15 cellular contexts compared by ENCODE assay signal in genomic region chr12:53101931-53102781, GRCh38. TPM values are rescaled to one million over a fixed set of nuclear protein-coding genes. Genes with fewer than 3 reads are reported as not detected.
A peak's percentile ranks its signal among the peaks of the same experiment; 100 is the strongest.
DNase-seq lines count a peak whose midpoint lies in the region; ATAC-seq and TF ChIP-seq lines count a peak whose summit lies in the region.
"Had no signal": no experiment of that assay in that cellular context is flagged by ENCODE, and none has a peak within 500 bp of the region (broad histone marks: within the 10 kb centered on the region; RNA-seq: fewer than 3 reads in every experiment).

No MANE protein-coding gene starts in this region.

- TF ChIP-seq CTCF in GM20000 (IDR thresholded peaks at IDR 0.05; ENCODE audit: extremely low read depth, missing control alignments) (no peak), ascending aorta (IDR thresholded peaks at IDR 0.05) (no peak), gastrocnemius medialis (IDR thresholded peaks at IDR 0.05 in 4 of 5, conservative IDR thresholded peaks at IDR 0.05 in 1 of 5) (no peak)

- H3K4me3 ChIP-seq in CD4-positive, alpha-beta memory T cell (ENCODE audit: low read length in 2 of 2), result no peak overlapping the region
- no peak overlapping the region for H3K4me3 ChIP-seq in ascending aorta
- no peak overlapping the region for H3K4me3 ChIP-seq in naive thymus-derived CD4-positive, alpha-beta T cell (ENCODE audit: low read length)
- no peak overlapping the region for H3K4me3 ChIP-seq in gastrocnemius medialis
- H3K4me3 ChIP-seq: thyroid gland had no signal

- no peaks in the 10 kb centered on the region for H3K9me3 ChIP-seq in CD4-positive, alpha-beta memory T cell (ENCODE audit: control insufficient read depth in 1 of 2, low read length in 2 of 2)
- H3K9me3 ChIP-seq in ascending aorta (no peaks in the 10 kb centered on the region), gastrocnemius medialis (no peaks in the 10 kb centered on the region)
- no peaks in the 10 kb centered on the region for H3K9me3 ChIP-seq in naive thymus-derived CD4-positive, alpha-beta T cell (ENCODE audit: control insufficient read depth in 2 of 3, low read length in 3 of 3)
- H3K9me3 ChIP-seq: thyroid gland had no signal

- CTCF ChIA-PET in CD4-positive, alpha-beta memory T cell (lab: Charles Lee; ENCODE audit: partially characterized antibody), result interaction anchor here (0.6 to 14.7 kb wide), 12 partner anchors 10 to 194 kb away, joined by 3 to 511 read pairs (median 3); partner anchors contain the start of gene SPRYD3
- CTCF ChIA-PET in naive thymus-derived CD4-positive, alpha-beta T cell (lab: Charles Lee), result interaction anchor here (0.6 to 4.6 kb wide), 11 partner anchors 8 to 95 kb away, joined by 3 to 42 read pairs (median 4); no protein-coding TSS in a partner anchor

- H3K4me3 Mint-ChIP-seq in CD4-positive, alpha-beta memory T cell, result peak overlapping the region in 3 of 8 donors; percentile 23 to 74 (median 46)
- H3K4me3 Mint-ChIP-seq in naive thymus-derived CD4-positive, alpha-beta T cell, result peak overlapping the region in 5 of 10 donors; percentile 63 to 77 (median 64)
- H3K4me3 Mint-ChIP-seq: T-helper 1 cell treated with Interleukin-12 subunit alpha and Interleukin-12 subunit beta and Interleukin-4 antibody, amounts not matched to agents 30 μg/mL and 1 μg/mL, for 36 hours had no signal

- POLR2A ChIA-PET in CD4-positive, alpha-beta memory T cell (lab: Charles Lee; ENCODE audit: partially characterized antibody), result interaction anchor here (1.1 to 3.1 kb wide), 9 partner anchors 10 to 99 kb away, joined by 3 to 40 read pairs (median 6); partner anchors contain the start of genes CSAD, SPRYD3 and ZNF740
- POLR2A ChIA-PET in naive thymus-derived CD4-positive, alpha-beta T cell (lab: Charles Lee), result interaction anchor here (0.7 to 3.7 kb wide), 6 partner anchors 17 to 96 kb away, joined by 3 to 25 read pairs (median 4); partner anchors contain the start of genes EIF4B and SPRYD3

- no peak for DNase-seq in CD4-positive, alpha-beta memory T cell
- DNase-seq in GM20000 (ENCODE audit: low spot score), result peak; percentile 20
- DNase-seq in ascending aorta (ENCODE audit: low spot score in 2 of 2), result no peak
- DNase-seq in naive thymus-derived CD4-positive, alpha-beta T cell, result no peak
- DNase-seq in NCI-H1417 treated with DMSO at 0.1 percent for 48 hours (lab: John Stamatoyannopoulos, UW), result no peak
- no peak for DNase-seq in gastrocnemius medialis
- DNase-seq: DMS79 treated with DMSO at 0.1 percent for 48 hours, mesendoderm, NCI-H187, thyroid gland had no signal

- TF ChIP-seq POLR2A in gastrocnemius medialis (IDR thresholded peaks at IDR 0.05), result no peak

- H3K27ac Mint-ChIP-seq in CD4-positive, alpha-beta memory T cell, result peak overlapping the region; percentile 41 to 95 (median 84)
- H3K27ac Mint-ChIP-seq in naive thymus-derived CD4-positive, alpha-beta T cell, result peak overlapping the region in 8 of 9 donors; percentile 11 to 90 (median 71)

- H3K9me3 Mint-ChIP-seq in CD4-positive, alpha-beta memory T cell, result no peaks in the 10 kb centered on the region
- H3K9me3 Mint-ChIP-seq in naive thymus-derived CD4-positive, alpha-beta T cell, result no peaks in the 10 kb centered on the region
- H3K9me3 Mint-ChIP-seq: T-helper 1 cell treated with Interleukin-12 subunit alpha and Interleukin-12 subunit beta and Interleukin-4 antibody, amounts not matched to agents 30 μg/mL and 1 μg/mL, for 36 hours had no signal

- no peak for ATAC-seq in naive thymus-derived CD4-positive, alpha-beta T cell
- no peak for ATAC-seq in HG03097 (IDR thresholded peaks at IDR 0.05; ENCODE audit: low FRiP score, unreplicated experiment)
- ATAC-seq in HG02852 (IDR thresholded peaks at IDR 0.05; ENCODE audit: unreplicated experiment), result no peak
- no peak for ATAC-seq in gastrocnemius medialis
- ATAC-seq: HCT116 had no signal

- peak overlapping the region; percentile 24 for H3K27ac ChIP-seq in CD4-positive, alpha-beta memory T cell (ENCODE audit: low read depth, low read length)
- H3K27ac ChIP-seq in ascending aorta, result peak overlapping the region; percentile 22 to 48
- no peak overlapping the region for H3K27ac ChIP-seq in naive thymus-derived CD4-positive, alpha-beta T cell (ENCODE audit: low read depth, low read length)
- H3K27ac ChIP-seq in gastrocnemius medialis, result no peak overlapping the region
- H3K27ac ChIP-seq: epithelial cell of prostate, thyroid gland had no signal

- H3K4me1 Mint-ChIP-seq in CD4-positive, alpha-beta memory T cell, result peaks cover 35 to 68% (median 49%) of the 10 kb centered on the region in 4 donors
- peaks cover 37 to 52% (median 46%) of the 10 kb centered on the region in 7 donors for H3K4me1 Mint-ChIP-seq in naive thymus-derived CD4-positive, alpha-beta T cell

- no peaks in the 10 kb centered on the region for H3K36me3 ChIP-seq in CD4-positive, alpha-beta memory T cell (ENCODE audit: insufficient read depth, low read length)
- H3K36me3 ChIP-seq in ascending aorta, result peaks cover 21 to 27% of the 10 kb centered on the region in 2 donors
- H3K36me3 ChIP-seq in naive thymus-derived CD4-positive, alpha-beta T cell (ENCODE audit: control insufficient read depth in 2 of 3, insufficient read depth in 3 of 3, low read length in 3 of 3), result no peaks in the 10 kb centered on the region
- no peaks in the 10 kb centered on the region for H3K36me3 ChIP-seq in gastrocnemius medialis
- H3K36me3 ChIP-seq: thyroid gland had no signal

- in situ Hi-C loops in gastrocnemius medialis (cut with MboI; ENCODE audit: low sequenced_read_pairs in 4 of 4), result loop anchor here in 3 of 4 donors (5.0 to 25.0 kb wide), 2 partner anchors 35 to 215 kb away; no protein-coding TSS in a partner anchor

- no peaks in the 10 kb centered on the region for H3K27me3 Mint-ChIP-seq in CD4-positive, alpha-beta memory T cell
- H3K27me3 Mint-ChIP-seq in naive thymus-derived CD4-positive, alpha-beta T cell, result peaks cover 0 to 15% (median 0%) of the 10 kb centered on the region in 5 donors

- peaks cover 0 to 2% of the 10 kb centered on the region in 2 donors for H3K36me3 Mint-ChIP-seq in CD4-positive, alpha-beta memory T cell
- no peaks in the 10 kb centered on the region for H3K36me3 Mint-ChIP-seq in naive thymus-derived CD4-positive, alpha-beta T cell

- H3K27me3 ChIP-seq in CD4-positive, alpha-beta memory T cell (ENCODE audit: insufficient read depth, low read length), result no peaks in the 10 kb centered on the region
- H3K27me3 ChIP-seq in ascending aorta (no peaks in the 10 kb centered on the region), gastrocnemius medialis (no peaks in the 10 kb centered on the region)
- H3K27me3 ChIP-seq in naive thymus-derived CD4-positive, alpha-beta T cell (ENCODE audit: control insufficient read depth in 2 of 2, insufficient read depth in 2 of 2, low read length in 2 of 2), result no peaks in the 10 kb centered on the region
- H3K27me3 ChIP-seq: thyroid gland had no signal

- peaks cover 53% of the 10 kb centered on the region for H3K4me1 ChIP-seq in CD4-positive, alpha-beta memory T cell (ENCODE audit: insufficient read depth, low read length)
- H3K4me1 ChIP-seq in ascending aorta, result peaks cover 0 to 25% of the 10 kb centered on the region in 2 donors
- peaks cover 40 to 48% of the 10 kb centered on the region in 2 donors for H3K4me1 ChIP-seq in naive thymus-derived CD4-positive, alpha-beta T cell (ENCODE audit: control insufficient read depth in 2 of 2, insufficient read depth in 2 of 2, low read length in 2 of 2)
- H3K4me1 ChIP-seq in gastrocnemius medialis, result peaks cover 11 to 16% of the 10 kb centered on the region in 2 donors

- intact Hi-C loops in CD4-positive, alpha-beta memory T cell (cut with micrococcal nuclease), result no loop called here
- intact Hi-C loops in ascending aorta (cut with DNase I), result no loop called here
- intact Hi-C loops in naive thymus-derived CD4-positive, alpha-beta T cell (cut with micrococcal nuclease), result no loop called here
- intact Hi-C loops in gastrocnemius medialis (cut with DNase I; ENCODE audit: low total_unique reads), result no loop called here

RNA-seq across cellular contexts. Expression of gene SOAT2, which starts 1.1 kb away (rescaled TPM):
- under 1 TPM; 0.26 to 0.42 TPM for total RNA-seq in CD4-positive, alpha-beta memory T cell
- under 1 TPM; 0.20 to 0.85 TPM for polyA plus RNA-seq in CD4-positive, alpha-beta memory T cell
- total RNA-seq in ascending aorta, result not detected
- total RNA-seq in naive thymus-derived CD4-positive, alpha-beta T cell, result under 1 TPM in 4 of 5 experiments, not detected in 1; 0.35 to 0.69 (median 0.51) TPM
- under 1 TPM in 1 of 2 donors, not detected in 1; 0.31 TPM for polyA plus RNA-seq in naive thymus-derived CD4-positive, alpha-beta T cell
- total RNA-seq in gastrocnemius medialis, result not detected

RNA-seq across cellular contexts. Expression of gene IGFBP6, which starts 4.7 kb away (rescaled TPM):
- under 1 TPM in 1 of 2 experiments, not detected in 1; 0.61 TPM for total RNA-seq in CD4-positive, alpha-beta memory T cell
- polyA plus RNA-seq in CD4-positive, alpha-beta memory T cell, result 1 to 10 TPM in 1 of 2 donors, under 1 TPM in 1; 0.53 to 1.5 TPM
- 1,664 TPM for total RNA-seq in ascending aorta
- total RNA-seq in naive thymus-derived CD4-positive, alpha-beta T cell, result under 1 TPM in 3 of 5 experiments, not detected in 2; 0.34 to 0.56 (median 0.54) TPM
- polyA plus RNA-seq in naive thymus-derived CD4-positive, alpha-beta T cell, result under 1 TPM; 0.41 to 0.81 TPM
- total RNA-seq in gastrocnemius medialis, result 100 to 1,000 TPM in 1 of 4 donors, 10 to 100 TPM in 3; 67.3 to 143 (median 77.4) TPM

RNA-seq across cellular contexts. Expression of gene SPRYD3, which starts 23.0 kb away (rescaled TPM):
- 10 to 100 TPM; 54.3 to 59.3 TPM for total RNA-seq in CD4-positive, alpha-beta memory T cell
- 10 to 100 TPM; 54.2 to 71.7 TPM for polyA plus RNA-seq in CD4-positive, alpha-beta memory T cell
- total RNA-seq in ascending aorta (48.6 TPM), gastrocnemius medialis (10 to 100 TPM; 15.9 to 29.5 (median 25.5) TPM)
- 10 to 100 TPM; 33.0 to 48.0 (median 36.4) TPM for total RNA-seq in naive thymus-derived CD4-positive, alpha-beta T cell
- 10 to 100 TPM; 48.5 to 57.6 TPM for polyA plus RNA-seq in naive thymus-derived CD4-positive, alpha-beta T cell

RNA-seq across cellular contexts. Expression of gene TNS2, which starts 52.3 kb away (rescaled TPM):
- total RNA-seq in CD4-positive, alpha-beta memory T cell, result 1 to 10 TPM; 6.3 to 7.2 TPM
- polyA plus RNA-seq in CD4-positive, alpha-beta memory T cell, result under 1 TPM; 0.27 to 0.45 TPM
- 608 TPM for total RNA-seq in ascending aorta
- 1 to 10 TPM in 4 of 5 experiments, under 1 TPM in 1; 0.73 to 4.4 (median 2.5) TPM for total RNA-seq in naive thymus-derived CD4-positive, alpha-beta T cell
- polyA plus RNA-seq in naive thymus-derived CD4-positive, alpha-beta T cell, result under 1 TPM; 0.26 to 0.30 TPM
- 100 to 1,000 TPM in 1 of 4 donors, 10 to 100 TPM in 3; 74.4 to 114 (median 91.9) TPM for total RNA-seq in gastrocnemius medialis

Comparison
In these comparisons a context has a peak if more than half of its experiments do, and no peak if none do; other contexts are left out.
1. H3K27ac ChIP-seq: peak in CD4-positive, alpha-beta memory T cell (single experiment) and ascending aorta (2 of 2); none in naive thymus-derived CD4-positive, alpha-beta T cell (single experiment) and gastrocnemius medialis (0 of 4).
2. RNA of gene IGFBP6, which starts 4.7 kb away (total RNA-seq): 1,664 TPM in ascending aorta (single experiment) and 67.3 to 143 TPM in gastrocnemius medialis; 0.61 TPM in CD4-positive, alpha-beta memory T cell and 0.34 to 0.56 TPM in naive thymus-derived CD4-positive, alpha-beta T cell; every median in the first group is over 10 times any median in the second.